Comparison of ENCODE assay signal across 11 cellular contexts in the genomic region with DNA sequence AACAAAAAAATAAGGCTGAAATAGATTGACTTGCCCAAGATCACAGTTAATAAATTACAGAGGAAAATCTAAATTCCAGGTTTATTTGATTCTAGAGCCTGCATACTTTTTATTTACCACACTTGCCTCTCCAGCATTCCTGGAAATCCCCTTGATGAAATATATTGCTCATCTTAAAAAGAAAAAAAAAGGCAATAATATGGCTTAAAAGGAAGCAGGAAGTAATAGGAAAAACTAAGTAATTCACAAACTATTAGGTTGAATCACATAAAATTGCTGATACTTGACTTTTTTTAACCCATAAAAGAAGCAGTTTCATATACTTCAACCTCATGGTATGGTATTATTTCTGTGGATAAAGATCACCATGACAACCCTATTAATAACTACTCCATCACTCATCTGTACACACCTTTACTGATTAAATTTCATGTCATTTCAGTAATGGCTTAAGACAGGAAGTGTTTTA. TPM values are rescaled to one million over a fixed set of nuclear protein-coding genes. Genes with fewer than 3 reads are reported as not detected.
DNase-seq lines count a peak whose midpoint lies in the region; ATAC-seq, FAIRE-seq and TF ChIP-seq lines count a peak whose summit lies in the region.
"Had no signal": no experiment of that assay in that cellular context is flagged by ENCODE, and none has a peak within 500 bp of the region (broad histone marks: within the 10 kb centered on the region; RNA-seq: fewer than 3 reads in every experiment).

No MANE protein-coding gene starts in this region.

- peak overlapping the region; percentile 70 for H3K27ac Mint-ChIP-seq in astrocyte (ENCODE audit: unreplicated experiment)
- H3K27ac Mint-ChIP-seq: activated T-helper 1 cell treated with anti-CD3 and anti-CD28 coated beads, Interleukin-12 subunit alpha, Interleukin-12 subunit beta, Interleukin-2, Interleukin-4 antibody, amounts not matched to agents 30 ng/mL and 10 ng/mL and 1 ng/mL, durations not matched to agents 14 hours and 24 hours and 36 hours had no signal

- H4K20me1 ChIP-seq in astrocyte (ENCODE audit: insufficient read depth, low read length), result no peaks in the 10 kb centered on the region

- H3K36me3 ChIP-seq in astrocyte (ENCODE audit: insufficient read depth, low read length), result no peaks in the 10 kb centered on the region
- H3K36me3 ChIP-seq in MG63, result no peaks in the 10 kb centered on the region

- no peaks in the 10 kb centered on the region for H3K27me3 Mint-ChIP-seq in astrocyte (ENCODE audit: low read depth, unreplicated experiment)

- peak; percentile 62 for ATAC-seq in HG03342 (IDR thresholded peaks at IDR 0.05; ENCODE audit: unreplicated experiment)

- H3K27me3 ChIP-seq in astrocyte (ENCODE audit: insufficient read depth, low read length) (no peaks in the 10 kb centered on the region), MG63 (no peaks in the 10 kb centered on the region)

- H3K79me2 ChIP-seq in astrocyte (ENCODE audit: insufficient read depth, low read length), result no peaks in the 10 kb centered on the region

- H3K36me3 Mint-ChIP-seq in astrocyte (ENCODE audit: low read depth, unreplicated experiment), result peaks cover 5% of the 10 kb centered on the region

- H3K27ac ChIP-seq in astrocyte (ENCODE audit: low read depth, low read length), result peak overlapping the region; percentile 76

- peaks cover 3% of the 10 kb centered on the region for H3K9me3 Mint-ChIP-seq in astrocyte (ENCODE audit: unreplicated experiment)
- H3K9me3 Mint-ChIP-seq: activated T-helper 1 cell treated with anti-CD3 and anti-CD28 coated beads, Interleukin-12 subunit alpha, Interleukin-12 subunit beta, Interleukin-2, Interleukin-4 antibody, amounts not matched to agents 30 ng/mL and 10 ng/mL and 1 ng/mL, durations not matched to agents 14 hours and 24 hours and 36 hours had no signal

- H3K9me3 ChIP-seq in astrocyte (ENCODE audit: insufficient read depth, low read depth, low read length) (no peaks in the 10 kb centered on the region), MG63 (no peaks in the 10 kb centered on the region)

- H3K4me3 ChIP-seq in astrocyte (ENCODE audit: insufficient read depth, low read depth, low read length), result no peak overlapping the region
- no peak overlapping the region for H3K4me3 ChIP-seq in MG63

- no peak for TF ChIP-seq CTCF in astrocyte (IDR thresholded peaks at IDR 0.05; ENCODE audit: insufficient read depth, low read depth, low read length)

- H2AFZ ChIP-seq in astrocyte (ENCODE audit: low read depth, low read length), result no peak overlapping the region

- peaks cover 33% of the 10 kb centered on the region for H3K4me1 ChIP-seq in astrocyte (ENCODE audit: insufficient read depth, low read length)

- FAIRE-seq in astrocyte (lab: Jason Lieb, UNC), result peak; percentile 54
- no peak for FAIRE-seq in HTR-8/SVneo (lab: Jason Lieb, UNC)
- FAIRE-seq: D721Med had no signal

- H3K4me1 Mint-ChIP-seq in astrocyte (ENCODE audit: low read depth, unreplicated experiment), result peaks cover 42% of the 10 kb centered on the region

- H3K4me2 ChIP-seq in astrocyte (ENCODE audit: low read length), result peak overlapping the region; percentile 51

- peak overlapping the region; percentile 68 for H3K9ac ChIP-seq in astrocyte (ENCODE audit: low read length)

- DNase-seq in EH (ENCODE audit: low read depth) (peak; percentile 79), astrocyte (ENCODE audit: low read depth) (peak; percentile 64), lung microvascular endothelial cell (ENCODE audit: low read depth in 2 of 2) (peak; percentile 7 to 64), HTR-8/SVneo (ENCODE audit: insufficient read length, low spot score) (no peak), MG63 (no peak), mucosa of gallbladder (ENCODE audit: low spot score) (no peak), NCI-H2196 treated with DMSO at 0.1 percent for 48 hours (lab: John Stamatoyannopoulos, UW; ENCODE audit: unreplicated experiment) (no peak)
- DNase-seq: NCI-H146 had no signal

- no peak overlapping the region for H3K4me3 Mint-ChIP-seq in astrocyte (ENCODE audit: unreplicated experiment)
- H3K4me3 Mint-ChIP-seq: activated T-helper 1 cell treated with anti-CD3 and anti-CD28 coated beads, Interleukin-12 subunit alpha, Interleukin-12 subunit beta, Interleukin-2, Interleukin-4 antibody, amounts not matched to agents 30 ng/mL and 10 ng/mL and 1 ng/mL, durations not matched to agents 14 hours and 24 hours and 36 hours had no signal

RNA-seq across cellular contexts. Expression of gene COPB1, which starts 52.9 kb away (rescaled TPM):
- 223 and 236 TPM in 2 replicates for total RNA-seq in astrocyte
- total RNA-seq in lung microvascular endothelial cell, result 165 and 190 TPM in 2 replicates
- total RNA-seq in MG63 (2014; rRNA removed; shearing (Covaris generic); ENCODE audit: low replicate concordance), result 221 and 276 TPM in 2 replicates
- 92.2 TPM for total RNA-seq in mucosa of gallbladder

Comparison
In these comparisons a context has a peak if more than half of its experiments do, and no peak if none do; other contexts are left out.
1. DNase-seq: peak in EH (single experiment), astrocyte (single experiment) and lung microvascular endothelial cell (2 of 2); none in HTR-8/SVneo (single experiment), MG63 (single experiment), mucosa of gallbladder (single experiment) and NCI-H2196 treated with DMSO at 0.1 percent for 48 hours (single experiment).